Comparison of ENCODE assay signal across 19 cellular contexts in the genomic region with DNA sequence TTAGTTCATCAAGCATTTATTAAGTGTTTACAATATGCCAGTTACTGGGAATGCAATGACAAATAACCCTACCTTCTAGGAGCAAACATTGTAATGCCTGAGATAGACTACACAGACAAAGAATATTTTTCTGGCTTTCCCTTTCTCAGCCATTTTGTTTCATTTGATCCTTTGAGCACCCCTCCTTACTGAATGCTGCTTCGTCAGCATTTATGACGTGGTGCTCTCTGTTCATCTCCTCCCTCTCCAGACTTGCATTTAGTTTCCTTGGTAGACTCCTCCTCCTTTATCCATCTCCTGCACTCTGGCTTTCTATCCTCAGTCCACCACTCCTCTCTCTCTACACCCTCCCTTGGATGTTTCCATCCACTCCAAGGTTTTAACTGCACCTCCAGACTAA.
DNase-seq lines count a peak whose midpoint lies in the region; ATAC-seq, FAIRE-seq and TF ChIP-seq lines count a peak whose summit lies in the region.
"Had no signal": no experiment of that assay in that cellular context is flagged by ENCODE, and none has a peak within 500 bp of the region (broad histone marks: within the 10 kb centered on the region; RNA-seq: fewer than 3 reads in every experiment).

No MANE protein-coding gene starts in this region.

- CTCF ChIA-PET in HepG2 (lab: Yijun Ruan, JAX; ENCODE audit: low intra/inter-chr PET ratio, low total read pairs) = no interaction called here

- 2% methylated on average over 2 of the region's 2 CpGs for WGBS in HepG2 (ENCODE audit: low lambda C conversion rate)
- 93% methylated on average over 2 of the region's 2 CpGs for WGBS in right lobe of liver (ENCODE audit: insufficient coverage, low coverage, low lambda C conversion rate, missing lambda C conversion rate)

- H3K9me3 Mint-ChIP-seq in nephron = no peaks in the 10 kb centered on the region
- H3K9me3 Mint-ChIP-seq in activated T-cell treated with anti-CD3 and anti-CD28 coated beads, Interleukin-2, amount 50 U/mL, for 72 hours = peaks cover 0 to 1% of the 10 kb centered on the region in 2 donors
- H3K9me3 Mint-ChIP-seq: CD14-positive monocyte, HFFc6 had no signal

- H3K4me3 ChIP-seq in HepG2 (replicated peaks in 1 of 3; ENCODE audit: insufficient read depth in 1 of 3, low read depth in 2 of 3, low read length in 3 of 3) (no peak overlapping the region), right lobe of liver (no peak overlapping the region)

- intact Hi-C loops in HepG2 (cut with micrococcal nuclease; ENCODE audit: unreplicated experiment) = no loop called here
- intact Hi-C loops in right lobe of liver (cut with DNase I) = no loop called here

- TF ChIP-seq POLR2A in HepG2 (IDR thresholded peaks at IDR 0.05; ENCODE audit: insufficient read depth in 1 of 2, low read depth in 2 of 2, low read length in 2 of 2) (no peak), right lobe of liver (IDR thresholded peaks at IDR 0.05) (no peak)

- FAIRE-seq in HepG2 (lab: Jason Lieb, UNC) = no peak
- FAIRE-seq: G401.6 had no signal

- H3K27me3 ChIP-seq in HepG2 (ENCODE audit: control insufficient read depth in 1 of 2, insufficient read depth in 2 of 2, low read length in 2 of 2) (no peaks in the 10 kb centered on the region), right lobe of liver (no peaks in the 10 kb centered on the region)

- no peaks in the 10 kb centered on the region for H3K9me3 ChIP-seq in HepG2 (ENCODE audit: low read length)
- no peaks in the 10 kb centered on the region for H3K9me3 ChIP-seq in right lobe of liver

- no peaks in the 10 kb centered on the region for H3K79me2 ChIP-seq in HepG2 (ENCODE audit: insufficient read depth, low read length)

- no peak overlapping the region for H3K4me2 ChIP-seq in HepG2 (ENCODE audit: low read depth, low read length)

- in situ Hi-C loops in HepG2 (cut with HindIII; ENCODE audit: extremely low pct_ligation_motif_present, low pct_unique_long_range_greater_than_20kb) = no loop called here

- POLR2A ChIA-PET in HepG2 (lab: Yijun Ruan, JAX) = no interaction called here

- no peaks in the 10 kb centered on the region for H4K20me1 ChIP-seq in HepG2 (ENCODE audit: insufficient read depth, low read length)

- H3K4me1 Mint-ChIP-seq in nephron = peaks cover 5% of the 10 kb centered on the region
- peaks cover 9% of the 10 kb centered on the region for H3K4me1 Mint-ChIP-seq in activated T-cell treated with anti-CD3 and anti-CD28 coated beads, Interleukin-2, amount 50 U/mL, for 72 hours (ENCODE audit: low read depth)
- H3K4me1 Mint-ChIP-seq: CD14-positive monocyte had no signal

- H3K4me3 Mint-ChIP-seq in nephron = no peak overlapping the region
- no peak overlapping the region for H3K4me3 Mint-ChIP-seq in activated T-cell treated with anti-CD3 and anti-CD28 coated beads, Interleukin-2, amount 50 U/mL, for 72 hours
- H3K4me3 Mint-ChIP-seq: CD14-positive monocyte, HFFc6 had no signal

- no peaks in the 10 kb centered on the region for H3K36me3 ChIP-seq in HepG2 (replicated peaks in 1 of 2; ENCODE audit: control insufficient read depth in 1 of 2, insufficient read depth in 2 of 2, low read length in 2 of 2)
- H3K36me3 ChIP-seq in right lobe of liver = no peaks in the 10 kb centered on the region

- no peaks in the 10 kb centered on the region for H3K27me3 Mint-ChIP-seq in nephron (ENCODE audit: low read depth)
- peaks cover 15% of the 10 kb centered on the region for H3K27me3 Mint-ChIP-seq in activated T-cell treated with anti-CD3 and anti-CD28 coated beads, Interleukin-2, amount 50 U/mL, for 72 hours (ENCODE audit: low read depth)

- no peak overlapping the region for H3K9ac ChIP-seq in HepG2 (ENCODE audit: insufficient read depth, low read depth, low read length)

- TF ChIP-seq CTCF in HepG2 (CRISPR knock-in tag; IDR thresholded peaks at IDR 0.05) (no peak), right lobe of liver (IDR thresholded peaks at IDR 0.05) (no peak), nephron (IDR thresholded peaks at IDR 0.05; ENCODE audit: unreplicated experiment in 3 of 3) (no peak)

- no TSS peak for BruUV-seq in HepG2 (replicated peaks; lab: Mats Ljungman, UMichigan)

- peak overlapping the region; percentile 25 to 52 (median 52) for H3K27ac Mint-ChIP-seq in nephron
- H3K27ac Mint-ChIP-seq in activated T-cell treated with anti-CD3 and anti-CD28 coated beads, Interleukin-2, amount 50 U/mL, for 72 hours = no peak overlapping the region
- H3K27ac Mint-ChIP-seq: CD14-positive monocyte, HFFc6 had no signal

- no peak for TF ChIP-seq RAD21 in HepG2 (CRISPR knock-in tag; IDR thresholded peaks at IDR 0.05)

- H3K27ac ChIP-seq in HepG2 (ENCODE audit: extremely low read length, insufficient read depth, low read length) (no peak overlapping the region), right lobe of liver (no peak overlapping the region)
- H3K27ac ChIP-seq: 22Rv1 had no signal

- ATAC-seq in HepG2 (no peak), right lobe of liver (no peak), GM18861 (IDR thresholded peaks at IDR 0.05; ENCODE audit: unreplicated experiment) (no peak)
- no peak for ATAC-seq in activated T-cell treated with anti-CD3 and anti-CD28 coated beads, Interleukin-2, amount 50 U/mL, for 72 hours (replicated peaks in 1 of 2)
- ATAC-seq: SK-N-SH treated with all-trans-retinoic acid at 6 μM for 48 hours had no signal

- no peaks in the 10 kb centered on the region for H3K4me1 ChIP-seq in HepG2 (ENCODE audit: insufficient read depth, low read length)
- no peaks in the 10 kb centered on the region for H3K4me1 ChIP-seq in right lobe of liver

- H3K36me3 Mint-ChIP-seq in nephron (ENCODE audit: low read depth) = no peaks in the 10 kb centered on the region
- no peaks in the 10 kb centered on the region for H3K36me3 Mint-ChIP-seq in activated T-cell treated with anti-CD3 and anti-CD28 coated beads, Interleukin-2, amount 50 U/mL, for 72 hours (ENCODE audit: insufficient read depth in 2 of 2)
- H3K36me3 Mint-ChIP-seq: CD14-positive monocyte had no signal

- no peak overlapping the region for H2AFZ ChIP-seq in HepG2 (ENCODE audit: low read length)

- peak; percentile 4 for DNase-seq in DMS79 treated with DMSO at 0.1 percent for 48 hours (lab: John Stamatoyannopoulos, UW)
- no peak for DNase-seq in DMS79 (lab: John Stamatoyannopoulos, UW)
- no peak for DNase-seq in HepG2 (ENCODE audit: low spot score)
- no peak for DNase-seq in right lobe of liver
- DNase-seq in SK-N-DZ (ENCODE audit: low spot score) = no peak
- no peak for DNase-seq in activated T-cell treated with anti-CD3 and anti-CD28 coated beads, Interleukin-2, amount 50 U/mL, for 72 hours
- DNase-seq: H7, HFFc6, KG1, NCI-H1930, NCI-H510A treated with DMSO at 0.1 percent for 48 hours, OCI-M1, Right ventricle myocardium superior had no signal

- no peak for TF ChIP-seq EP300 in HepG2 (IDR thresholded peaks at IDR 0.05; ENCODE audit: low read depth in 2 of 2, low read length in 2 of 2)
- TF ChIP-seq EP300 in HepG2 (CRISPR knock-in tag; IDR thresholded peaks at IDR 0.05; ENCODE audit: borderline replicate concordance) = no peak

TF ChIP-seq in HepG2, 621 proteins besides CTCF, POLR2A, EP300 and RAD21:
- TF ChIP-seq MAFF (IDR thresholded peaks at IDR 0.05; ENCODE audit: low read depth, low read length) (peak; percentile 89), ZNF510 (CRISPR knock-in tag; IDR thresholded peaks at IDR 0.05; ENCODE audit: low read depth) (no peak), KLF12 (CRISPR knock-in tag; IDR thresholded peaks at IDR 0.05; ENCODE audit: borderline replicate concordance) (no peak), ZNF234 (CRISPR knock-in tag; conservative IDR thresholded peaks at IDR 0.05) (no peak), SCMH1 (CRISPR knock-in tag; IDR thresholded peaks at IDR 0.05; ENCODE audit: borderline replicate concordance) (no peak), ZSCAN30 (CRISPR knock-in tag; IDR thresholded peaks at IDR 0.05) (no peak), SUZ12 (IDR thresholded peaks at IDR 0.05; ENCODE audit: low read depth, low read length) (no peak), ZNF180 (CRISPR knock-in tag; IDR thresholded peaks at IDR 0.05; ENCODE audit: borderline replicate concordance, low read depth) (no peak), GATA4 (IDR thresholded peaks at IDR 0.05; ENCODE audit: borderline replicate concordance, low read depth) (no peak), GLI4 (CRISPR knock-in tag; IDR thresholded peaks at IDR 0.05; ENCODE audit: borderline replicate concordance) (no peak), MAFK (conservative IDR thresholded peaks at IDR 0.05 in 1 of 2, IDR thresholded peaks at IDR 0.05 in 1 of 2; ENCODE audit: low read length in 2 of 2) (peak; percentile 82 to 91), ZNF615 (CRISPR knock-in tag; IDR thresholded peaks at IDR 0.05; ENCODE audit: borderline replicate concordance) (no peak)
- TF ChIP-seq, protein P1, sequence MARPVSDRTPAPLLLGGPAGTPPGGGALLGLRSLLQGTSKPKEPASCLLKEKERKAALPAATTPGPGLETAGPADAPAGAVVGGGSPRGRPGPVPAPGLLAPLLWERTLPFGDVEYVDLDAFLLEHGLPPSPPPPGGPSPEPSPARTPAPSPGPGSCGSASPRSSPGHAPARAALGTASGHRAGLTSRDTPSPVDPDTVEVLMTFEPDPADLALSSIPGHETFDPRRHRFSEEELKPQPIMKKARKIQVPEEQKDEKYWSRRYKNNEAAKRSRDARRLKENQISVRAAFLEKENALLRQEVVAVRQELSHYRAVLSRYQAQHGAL (CRISPR knock-in tag; IDR thresholded peaks at IDR 0.05; ENCODE audit: not compliant biosample characterization) = no peak
- TF ChIP-seq, protein P2, sequence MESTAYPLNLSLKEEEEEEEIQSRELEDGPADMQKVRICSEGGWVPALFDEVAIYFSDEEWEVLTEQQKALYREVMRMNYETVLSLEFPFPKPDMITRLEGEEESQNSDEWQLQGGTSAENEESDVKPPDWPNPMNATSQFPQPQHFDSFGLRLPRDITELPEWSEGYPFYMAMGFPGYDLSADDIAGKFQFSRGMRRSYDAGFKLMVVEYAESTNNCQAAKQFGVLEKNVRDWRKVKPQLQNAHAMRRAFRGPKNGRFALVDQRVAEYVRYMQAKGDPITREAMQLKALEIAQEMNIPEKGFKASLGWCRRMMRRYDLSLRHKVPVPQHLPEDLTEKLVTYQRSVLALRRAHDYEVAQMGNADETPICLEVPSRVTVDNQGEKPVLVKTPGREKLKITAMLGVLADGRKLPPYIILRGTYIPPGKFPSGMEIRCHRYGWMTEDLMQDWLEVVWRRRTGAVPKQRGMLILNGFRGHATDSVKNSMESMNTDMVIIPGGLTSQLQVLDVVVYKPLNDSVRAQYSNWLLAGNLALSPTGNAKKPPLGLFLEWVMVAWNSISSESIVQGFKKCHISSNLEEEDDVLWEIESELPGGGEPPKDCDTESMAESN (CRISPR knock-in tag; conservative IDR thresholded peaks at IDR 0.05) = no peak
- TF ChIP-seq, protein P3, sequence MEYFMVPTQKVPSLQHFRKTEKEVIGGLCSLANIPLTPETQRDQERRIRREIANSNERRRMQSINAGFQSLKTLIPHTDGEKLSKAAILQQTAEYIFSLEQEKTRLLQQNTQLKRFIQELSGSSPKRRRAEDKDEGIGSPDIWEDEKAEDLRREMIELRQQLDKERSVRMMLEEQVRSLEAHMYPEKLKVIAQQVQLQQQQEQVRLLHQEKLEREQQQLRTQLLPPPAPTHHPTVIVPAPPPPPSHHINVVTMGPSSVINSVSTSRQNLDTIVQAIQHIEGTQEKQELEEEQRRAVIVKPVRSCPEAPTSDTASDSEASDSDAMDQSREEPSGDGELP (IDR thresholded peaks at IDR 0.05; ENCODE audit: borderline replicate concordance, low read depth) = no peak
